10 cellular contexts compared by ENCODE assay signal in the genomic region with DNA sequence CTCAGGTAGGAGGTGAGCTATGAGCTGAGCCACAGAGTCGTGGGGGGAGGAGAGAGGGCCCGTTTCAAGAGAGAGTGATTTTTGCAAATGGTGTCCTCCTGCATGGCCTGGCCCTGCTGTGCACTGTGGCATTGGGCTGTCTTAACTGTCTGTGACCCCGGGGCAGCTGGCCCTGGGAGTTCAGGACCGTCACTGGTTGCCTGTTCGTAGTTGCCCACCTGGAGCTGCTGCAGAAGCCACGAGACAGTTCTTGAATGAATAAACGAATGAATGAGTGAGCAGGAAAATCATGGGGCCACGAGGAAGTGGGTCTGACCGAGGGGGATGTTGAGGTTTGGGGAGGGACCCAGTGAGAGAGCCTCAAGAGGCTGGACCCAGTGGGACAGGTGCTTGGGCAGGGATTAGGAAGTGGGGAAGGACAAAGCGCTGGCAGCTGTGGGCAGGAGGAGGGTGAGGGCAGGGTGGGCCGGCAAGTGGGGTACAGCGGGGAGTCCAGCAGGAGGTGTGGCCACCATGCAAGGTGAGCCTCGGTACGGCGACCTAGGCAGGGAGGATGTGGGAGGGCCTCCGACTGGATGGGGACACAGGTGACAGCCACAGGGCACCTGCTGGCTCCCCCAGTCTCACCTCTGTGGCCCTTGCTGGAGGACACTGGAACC. TPM values are rescaled to one million over a fixed set of nuclear protein-coding genes. Genes with fewer than 3 reads are reported as not detected.
DNase-seq lines count a peak whose midpoint lies in the region; ATAC-seq lines count a peak whose summit lies in the region.
"Had no signal": no experiment of that assay in that cellular context is flagged by ENCODE, and none has a peak within 500 bp of the region (broad histone marks: within the 10 kb centered on the region; RNA-seq: fewer than 3 reads in every experiment).

No MANE protein-coding gene starts in this region.

- peak overlapping the region; percentile 52 for H3K23ac ChIP-seq in neuronal stem cell (ENCODE audit: low read depth, low read length, poor library complexity)

- H3K4ac ChIP-seq in neuronal stem cell (ENCODE audit: low read length) = no peak overlapping the region

- H2BK120ac ChIP-seq in neuronal stem cell (ENCODE audit: low read depth, low read length) = no peak overlapping the region

- H4K8ac ChIP-seq in neuronal stem cell (ENCODE audit: low read depth, low read length) = no peak overlapping the region

- peaks cover 17% of the 10 kb centered on the region for H3K79me1 ChIP-seq in neuronal stem cell (ENCODE audit: low read depth, low read length)

- no peaks in the 10 kb centered on the region for H3K36me3 ChIP-seq in neuronal stem cell (replicated peaks in 1 of 2; ENCODE audit: control insufficient read depth in 2 of 2, insufficient read depth in 2 of 2, low read length in 2 of 2)
- H3K36me3 ChIP-seq: brain microvascular endothelial cell, MG63 had no signal

- no peaks in the 10 kb centered on the region for H3K27me3 ChIP-seq in neuronal stem cell (ENCODE audit: control insufficient read depth in 3 of 3, insufficient read depth in 3 of 3, low read depth in 1 of 3, low read length in 3 of 3)
- H3K27me3 ChIP-seq: brain microvascular endothelial cell, MG63 had no signal

- DNase-seq in Kasumi-1 (lab: John Stamatoyannopoulos, UW) (peak; percentile 27 to 35), neuronal stem cell (ENCODE audit: low spot score) (no peak), OCI-M1 (lab: John Stamatoyannopoulos, UW) (no peak)
- DNase-seq: brain microvascular endothelial cell had no signal

- peak overlapping the region; percentile 53 for H2BK15ac ChIP-seq in neuronal stem cell (ENCODE audit: low read length)

- ATAC-seq in GM18511 (IDR thresholded peaks at IDR 0.05; ENCODE audit: unreplicated experiment) (peak; percentile 28), GM21717 (IDR thresholded peaks at IDR 0.05; ENCODE audit: unreplicated experiment) (no peak), GM18858 (IDR thresholded peaks at IDR 0.05; ENCODE audit: unreplicated experiment) (no peak)

- H3K27ac ChIP-seq in angular gyrus (ENCODE audit: low read depth, low read length) (peak overlapping the region; percentile 16), neuronal stem cell (replicated peaks; ENCODE audit: low read length) (no peak overlapping the region)
- H3K27ac ChIP-seq: brain microvascular endothelial cell, VCaP had no signal

- H2BK5ac ChIP-seq in neuronal stem cell (ENCODE audit: low read length) = peak overlapping the region; percentile 26

- H2AFZ ChIP-seq in neuronal stem cell (ENCODE audit: low read length) = no peak overlapping the region

- no peak overlapping the region for H2BK12ac ChIP-seq in neuronal stem cell (ENCODE audit: low read length)

- peaks cover 0 to 3% of the 10 kb centered on the region in 2 donors for H3K9me3 ChIP-seq in neuronal stem cell (replicated peaks in 1 of 2; ENCODE audit: control insufficient read depth in 2 of 2, insufficient read depth in 1 of 2, low read depth in 1 of 2, low read length in 2 of 2)
- H3K9me3 ChIP-seq: MG63 had no signal

- no peak overlapping the region for H4K91ac ChIP-seq in neuronal stem cell (ENCODE audit: low read depth, low read length, poor library complexity)

- no peak overlapping the region for H3K4me3 ChIP-seq in neuronal stem cell (ENCODE audit: low read length in 2 of 2)
- H3K4me3 ChIP-seq: MG63 had no signal

- peak overlapping the region; percentile 15 for H2AK5ac ChIP-seq in neuronal stem cell (ENCODE audit: low read depth, low read length)

- WGBS in neuronal stem cell (ENCODE audit: extremely low coverage in 2 of 2, insufficient read length in 2 of 2, insufficient replicate concordance in 1 of 2), 2 donors = no CpG with 5 or more reads among the region's 16 CpGs

- H3K18ac ChIP-seq in neuronal stem cell (ENCODE audit: low read length) = peak overlapping the region; percentile 68

- peaks cover 55 to 59% of the 10 kb centered on the region in 2 donors for H3K4me1 ChIP-seq in neuronal stem cell (ENCODE audit: control insufficient read depth in 2 of 2, insufficient read depth in 1 of 2, low read depth in 1 of 2, low read length in 2 of 2)

- no peak overlapping the region for H3K4me2 ChIP-seq in neuronal stem cell (ENCODE audit: insufficient read depth, low read length, poor library complexity, severe bottlenecking)

- H3K9ac ChIP-seq in neuronal stem cell (ENCODE audit: low read depth, low read length, poor library complexity) = peak overlapping the region; percentile 53

- H3K14ac ChIP-seq in neuronal stem cell (ENCODE audit: low read length) = no peak overlapping the region

RNA-seq across cellular contexts. Expression of gene RGS12, which starts 10.1 kb away (rescaled TPM):
- 26.5 TPM for polyA plus RNA-seq in neuronal stem cell (2013, experiment 1 of 2)
- 27.6 TPM for polyA plus RNA-seq in neuronal stem cell (2013, experiment 2 of 2)

RNA-seq across cellular contexts. Expression of gene MSANTD1, which starts 54.0 kb away (rescaled TPM):
- 0.13 TPM for polyA plus RNA-seq in neuronal stem cell (2013, experiment 1 of 2)
- 0.12 TPM for polyA plus RNA-seq in neuronal stem cell (2013, experiment 2 of 2)

Comparison
In these comparisons a context has a peak if more than half of its experiments do, and no peak if none do; other contexts are left out.
1. DNase-seq: peak in Kasumi-1 (2 of 2); none in neuronal stem cell (single experiment) and OCI-M1 (single experiment).